Comparison of ENCODE assay signal across 1 cellular context in genomic region chr5:112862085-112862484, GRCh38.
TF ChIP-seq lines count a peak whose summit lies in the region.

No MANE protein-coding gene starts in this region.

TF ChIP-seq in GM23338, 12 proteins besides CTCF, POLR2A, EP300 and RAD21 (continued from another document):
- no peak for TF ChIP-seq ZNF462 (CRISPR knock-in tag; IDR thresholded peaks at IDR 0.05)
- no peak for TF ChIP-seq CREB1 (CRISPR knock-in tag; IDR thresholded peaks at IDR 0.05; ENCODE audit: low read depth)
- no peak for TF ChIP-seq ZNF114 (CRISPR knock-in tag; IDR thresholded peaks at IDR 0.05)
- TF ChIP-seq JUNB (IDR thresholded peaks at IDR 0.05; ENCODE audit: unreplicated experiment) = no peak
- no peak for TF ChIP-seq STAT1 (IDR thresholded peaks at IDR 0.05; ENCODE audit: unreplicated experiment)
- no peak for TF ChIP-seq REST (IDR thresholded peaks at IDR 0.05; ENCODE audit: unreplicated experiment)
- no peak for TF ChIP-seq EZH2 (IDR thresholded peaks at IDR 0.05; ENCODE audit: low read depth, unreplicated experiment)
- no peak for TF ChIP-seq NANOG (IDR thresholded peaks at IDR 0.05; ENCODE audit: borderline replicate concordance)
TF ChIP-seq in GM23338: peak in this region for 0.
